ENCODE assay signal across 19 cellular contexts in genomic region chr9:107293555-107294085, GRCh38. TPM values are rescaled to one million over a fixed set of nuclear protein-coding genes. Genes with fewer than 3 reads are reported as not detected.
DNase-seq lines count a peak whose midpoint lies in the region; ATAC-seq, FAIRE-seq and TF ChIP-seq lines count a peak whose summit lies in the region.
"Had no signal": no experiment of that assay in that cellular context is flagged by ENCODE, and none has a peak within 500 bp of the region (broad histone marks: within the 10 kb centered on the region; RNA-seq: fewer than 3 reads in every experiment).

No MANE protein-coding gene starts in this region.

- TF ChIP-seq CTCF in HepG2 (CRISPR knock-in tag; IDR thresholded peaks at IDR 0.05) (no peak), right lobe of liver (IDR thresholded peaks at IDR 0.05) (no peak), adrenal gland (IDR thresholded peaks at IDR 0.05) (no peak), breast epithelium (IDR thresholded peaks at IDR 0.05) (no peak)

- no peak overlapping the region for H2AK5ac ChIP-seq in trophoblast cell (ENCODE audit: low read length)

- TF ChIP-seq EP300 in HepG2 (IDR thresholded peaks at IDR 0.05; ENCODE audit: low read depth in 2 of 2, low read length in 2 of 2) (no peak), HepG2 (CRISPR knock-in tag; IDR thresholded peaks at IDR 0.05; ENCODE audit: borderline replicate concordance) (no peak)

- H3K14ac ChIP-seq in trophoblast cell (ENCODE audit: low read length), result no peak overlapping the region

- ATAC-seq in HepG2 (no peak), right lobe of liver (no peak), GM18517 (IDR thresholded peaks at IDR 0.05; ENCODE audit: unreplicated experiment) (no peak)
- ATAC-seq: A549 had no signal

- WGBS in HepG2 (ENCODE audit: low lambda C conversion rate), result 87% methylated on average over 6 of the region's 6 CpGs
- WGBS in right lobe of liver (ENCODE audit: insufficient coverage, low coverage, low lambda C conversion rate, missing lambda C conversion rate), result 48% methylated on average over 6 of the region's 6 CpGs
- WGBS in adrenal gland, 4 donors, result 41 to 75% (median 51%) methylated on average over 6 of the region's 6 CpGs
- no CpG with 5 or more reads among the region's 6 CpGs for WGBS in trophoblast cell (ENCODE audit: extremely low coverage, insufficient coverage, insufficient read length)

- H3K4me1 ChIP-seq in HepG2 (ENCODE audit: insufficient read depth, low read length) (peaks cover 81% of the 10 kb centered on the region), right lobe of liver (peaks cover 0 to 92% (median 25%) of the 10 kb centered on the region in 4 donors), adrenal gland (replicated peaks in 1 of 2) (peaks cover 32 to 56% of the 10 kb centered on the region in 2 donors), trophoblast cell (ENCODE audit: control insufficient read depth in 1 of 2, insufficient read depth in 2 of 2, low read length in 2 of 2) (peaks cover 3 to 10% of the 10 kb centered on the region in 2 experiments), breast epithelium (no peaks in the 10 kb centered on the region)

- H2BK12ac ChIP-seq in trophoblast cell (ENCODE audit: low read length), result no peak overlapping the region

- no TSS peak for BruUV-seq in HepG2 (replicated peaks; lab: Mats Ljungman, UMichigan)

- no peak overlapping the region for H2BK5ac ChIP-seq in trophoblast cell (ENCODE audit: low read depth, low read length, poor library complexity)

- DNase-seq in HepG2 (ENCODE audit: low spot score), result no peak
- no peak for DNase-seq in right lobe of liver
- peak in 6 of 7 donors; percentile 31 to 73 (median 59) for DNase-seq in adrenal gland
- no peak for DNase-seq in trophoblast cell
- DNase-seq in breast epithelium (ENCODE audit: low spot score in 2 of 2), result no peak
- DNase-seq in activated CD8-positive, alpha-beta memory T cell treated with anti-CD3 and anti-CD28 coated beads for 24 hours, result no peak
- no peak for DNase-seq in NCI-H1417 (lab: John Stamatoyannopoulos, UW)
- DNase-seq: GF-D8; HFFc6; Karpas-422; MM.1S; NCI-H1105; NCI-H187; NCI-H446 treated with DMSO at 0.1 percent for 48 hours; NK-92 treated with Interleukin-12 subunit alpha and Interleukin-12 subunit beta, amount 100 ng/mL, for 24 hours had no signal

- H3K4ac ChIP-seq in trophoblast cell (ENCODE audit: low read depth, low read length), result peak overlapping the region; percentile 71

- H3K4me3 ChIP-seq in HepG2 (replicated peaks in 1 of 3; ENCODE audit: insufficient read depth in 1 of 3, low read depth in 2 of 3, low read length in 3 of 3) (no peak overlapping the region), right lobe of liver (no peak overlapping the region), adrenal gland (peak overlapping the region in 1 of 4 donors; percentile 11), trophoblast cell (ENCODE audit: low read depth, low read length) (no peak overlapping the region), breast epithelium (no peak overlapping the region)
- H3K4me3 ChIP-seq: A549; BLaER1 treated with 17β-estradiol and CSF1 and Interleukin-3, amounts not matched to agents 10 nM and 100 nM had no signal

- H4K12ac ChIP-seq in trophoblast cell (ENCODE audit: low read depth, low read length), result no peak overlapping the region

- CTCF ChIA-PET in HepG2 (lab: Yijun Ruan, JAX; ENCODE audit: low intra/inter-chr PET ratio, low total read pairs), result no interaction called here

- no peak overlapping the region for H3K4me2 ChIP-seq in HepG2 (ENCODE audit: low read depth, low read length)
- no peak overlapping the region for H3K4me2 ChIP-seq in trophoblast cell (ENCODE audit: low read length)

- intact Hi-C loops in HepG2 (cut with micrococcal nuclease; ENCODE audit: unreplicated experiment) (no loop called here), right lobe of liver (cut with DNase I) (no loop called here), adrenal gland (cut with DNase I) (no loop called here), breast epithelium (cut with DNase I; ENCODE audit: low total_unique reads) (no loop called here)

- POLR2A ChIA-PET in HepG2 (lab: Yijun Ruan, JAX), result interaction anchor here (1.7 kb wide), 1 partner anchor 10 kb away, joined by 3 read pairs; no protein-coding TSS in a partner anchor

- H4K91ac ChIP-seq in trophoblast cell (ENCODE audit: low read depth, low read length), result no peak overlapping the region

- FAIRE-seq in HepG2 (lab: Jason Lieb, UNC), result no peak
- FAIRE-seq: A549, GM12891 had no signal

- in situ Hi-C loops in HepG2 (cut with HindIII; ENCODE audit: extremely low pct_ligation_motif_present, low pct_unique_long_range_greater_than_20kb), result no loop called here

- H3K36me3 ChIP-seq in HepG2 (replicated peaks in 1 of 2; ENCODE audit: control insufficient read depth in 1 of 2, insufficient read depth in 2 of 2, low read length in 2 of 2) (peaks cover 0 to 4% of the 10 kb centered on the region in 2 experiments; a peak in 1 of 5 replicates), right lobe of liver (no peaks in the 10 kb centered on the region), adrenal gland (replicated peaks in 1 of 2) (no peaks in the 10 kb centered on the region), trophoblast cell (ENCODE audit: control insufficient read depth in 1 of 2, insufficient read depth in 2 of 2, low read length in 2 of 2) (peaks cover 0 to 2% of the 10 kb centered on the region in 2 experiments), breast epithelium (no peaks in the 10 kb centered on the region)

- no peak overlapping the region for H3K18ac ChIP-seq in trophoblast cell (ENCODE audit: low read length)

- H4K8ac ChIP-seq in trophoblast cell (ENCODE audit: low read depth, low read length), result no peak overlapping the region

- H3K27me3 ChIP-seq in HepG2 (ENCODE audit: control insufficient read depth in 1 of 2, insufficient read depth in 2 of 2, low read length in 2 of 2) (no peaks in the 10 kb centered on the region), right lobe of liver (no peaks in the 10 kb centered on the region), adrenal gland (no peaks in the 10 kb centered on the region), trophoblast cell (ENCODE audit: insufficient read depth, low read length) (no peaks in the 10 kb centered on the region), breast epithelium (no peaks in the 10 kb centered on the region)
- H3K27me3 ChIP-seq: BLaER1 treated with 17β-estradiol and CSF1 and Interleukin-3, amounts not matched to agents 10 nM and 100 nM had no signal

- TF ChIP-seq RAD21 in HepG2 (CRISPR knock-in tag; IDR thresholded peaks at IDR 0.05), result no peak

- H3K27ac ChIP-seq in HepG2 (ENCODE audit: extremely low read length, insufficient read depth, low read length) (no peak overlapping the region), right lobe of liver (no peak overlapping the region), adrenal gland (peak overlapping the region in 4 of 5 donors; percentile 25 to 61 (median 40)), trophoblast cell (ENCODE audit: low read depth, low read length) (no peak overlapping the region), breast epithelium (no peak overlapping the region)
- H3K27ac ChIP-seq: A549; BLaER1 treated with 17β-estradiol and CSF1 and Interleukin-3, amounts not matched to agents 10 nM and 100 nM had no signal

- no peak overlapping the region for H2AFZ ChIP-seq in HepG2 (ENCODE audit: low read length)
- no peak overlapping the region for H2AFZ ChIP-seq in trophoblast cell (ENCODE audit: insufficient read depth, low read length, poor library complexity)

- TF ChIP-seq POLR2A in HepG2 (IDR thresholded peaks at IDR 0.05; ENCODE audit: insufficient read depth in 1 of 2, low read depth in 2 of 2, low read length in 2 of 2) (no peak), right lobe of liver (IDR thresholded peaks at IDR 0.05) (no peak), adrenal gland (IDR thresholded peaks at IDR 0.05) (no peak), breast epithelium (IDR thresholded peaks at IDR 0.05) (no peak)

- H4K20me1 ChIP-seq in HepG2 (ENCODE audit: insufficient read depth, low read length), result peaks cover 95% of the 10 kb centered on the region

- no peak overlapping the region for H3K9ac ChIP-seq in HepG2 (ENCODE audit: insufficient read depth, low read depth, low read length)
- no peak overlapping the region for H3K9ac ChIP-seq in trophoblast cell (ENCODE audit: low read length)
- H3K9ac ChIP-seq: BLaER1 treated with 17β-estradiol and CSF1 and Interleukin-3, amounts not matched to agents 10 nM and 100 nM had no signal

- no peaks in the 10 kb centered on the region for H3K9me3 ChIP-seq in HepG2 (ENCODE audit: low read length)
- no peaks in the 10 kb centered on the region for H3K9me3 ChIP-seq in right lobe of liver
- no peaks in the 10 kb centered on the region for H3K9me3 ChIP-seq in adrenal gland (replicated peaks in 1 of 3)
- H3K9me3 ChIP-seq in trophoblast cell (ENCODE audit: insufficient read depth, low read depth, low read length), result no peaks in the 10 kb centered on the region
- H3K9me3 ChIP-seq in breast epithelium, result no peaks in the 10 kb centered on the region
- H3K9me3 ChIP-seq: A549; BLaER1 treated with 17β-estradiol and CSF1 and Interleukin-3, amounts not matched to agents 10 nM and 100 nM had no signal

- peaks cover 5% of the 10 kb centered on the region for H3K79me1 ChIP-seq in trophoblast cell (ENCODE audit: low read length)

- no peak overlapping the region for H3K23ac ChIP-seq in trophoblast cell (ENCODE audit: low read length)

- no peak overlapping the region for H2BK120ac ChIP-seq in trophoblast cell (ENCODE audit: insufficient read depth, low read length, poor library complexity)

- H3K79me2 ChIP-seq in HepG2 (ENCODE audit: insufficient read depth, low read length) (peaks cover 100% of the 10 kb centered on the region), trophoblast cell (ENCODE audit: control insufficient read depth, insufficient read depth, low read length, poor library complexity) (peaks cover 31% of the 10 kb centered on the region)

RNA-seq across cellular contexts. Expression of gene RAD23B, which starts 10.5 kb away (rescaled TPM):
- total RNA-seq in HepG2 (2016; rRNA removed; fragmentation: Illumina TruSeq; extraction: Trizol) (133 and 159 TPM in 2 replicates), right lobe of liver (100 to 1,000 TPM in 2 of 6 experiments, 10 to 100 TPM in 4; 86.9 to 110 (median 99.1) TPM), adrenal gland (100 to 1,000 TPM in 4 of 8 donors, 10 to 100 TPM in 4; 50.1 to 145 (median 92.1) TPM), breast epithelium (10 to 100 TPM; 63.6 to 70.2 (median 68.1) TPM)
- total RNA-seq in HepG2 (2016; cell fraction: cytosol; rRNA removed; fragmentation: Illumina TruSeq; extraction: Trizol; ENCODE audit: low read depth), result 59.7 and 60.0 TPM in 2 replicates
- total RNA-seq in HepG2 (2016; cell fraction: insoluble cytoplasmic fraction; rRNA removed; fragmentation: Illumina TruSeq; extraction: Trizol), result 128 and 156 TPM in 2 replicates
- 120 and 126 TPM in 2 replicates for total RNA-seq in HepG2 (2016; cell fraction: membrane; rRNA removed; fragmentation: Illumina TruSeq; extraction: Trizol)
- 62.9 and 65.9 TPM in 2 replicates for total RNA-seq in HepG2 (2016; cell fraction: nucleus; rRNA removed; fragmentation: Illumina TruSeq; extraction: Trizol)
- polyA plus RNA-seq in HepG2 (2011; rRNA removed) (156 and 162 TPM in 2 replicates), adrenal gland (100 to 1,000 TPM in 1 of 3 donors, 10 to 100 TPM in 2; 31.7 to 222 (median 32.7) TPM)
- 93.8 and 114 TPM in 2 replicates for polyA plus RNA-seq in HepG2 (2011; cell fraction: cytosol; rRNA removed)
- 25.3 and 25.6 TPM in 2 replicates for polyA plus RNA-seq in HepG2 (2011; cell fraction: nucleus; rRNA removed)
- polyA plus RNA-seq in HepG2 (2012), result 90.7 and 110 TPM in 2 replicates
- 26.3 and 31.4 TPM in 2 replicates for polyA plus RNA-seq in HepG2 (2016; cell fraction: cytosol; fragmentation: Illumina TruSeq; extraction: Trizol; ENCODE audit: low read depth)
- 185 and 198 TPM in 2 replicates for polyA plus RNA-seq in HepG2 (2016; cell fraction: insoluble cytoplasmic fraction; fragmentation: Illumina TruSeq; extraction: Trizol; ENCODE audit: low read depth)
- polyA plus RNA-seq in HepG2 (2016; cell fraction: membrane; fragmentation: Illumina TruSeq; extraction: Trizol; ENCODE audit: low read depth), result 79.8 and 80.6 TPM in 2 replicates
- polyA plus RNA-seq in HepG2 (2016; cell fraction: nucleus; fragmentation: Illumina TruSeq; extraction: Trizol; ENCODE audit: insufficient read depth, low read depth), result 67.0 and 71.9 TPM in 2 replicates
- 270 and 278 TPM in 2 replicates for polyA minus RNA-seq in HepG2 (2011; rRNA and poly(A)+ RNA removed; ENCODE audit: low replicate concordance)
- 139 and 149 TPM in 2 replicates for polyA minus RNA-seq in HepG2 (2011; cell fraction: cytosol; rRNA and poly(A)+ RNA removed)
- polyA minus RNA-seq in HepG2 (2011; cell fraction: nucleus; rRNA and poly(A)+ RNA removed), result 85.5 and 87.8 TPM in 2 replicates
- 272 and 284 TPM in 2 replicates for polyA plus RNA-seq in trophoblast cell (2013)

Comparison
In these comparisons a context has a peak if more than half of its experiments do, and no peak if none do; other contexts are left out.
1. DNase-seq: peak in adrenal gland (6 of 7); none in HepG2 (single experiment), right lobe of liver (0 of 3), trophoblast cell (0 of 2), breast epithelium (0 of 2), activated CD8-positive, alpha-beta memory T cell treated with anti-CD3 and anti-CD28 coated beads for 24 hours (single experiment) and NCI-H1417 (0 of 3).
2. H3K27ac ChIP-seq: peak in adrenal gland (4 of 5); none in HepG2 (single experiment), right lobe of liver (0 of 3), trophoblast cell (single experiment) and breast epithelium (0 of 2).